In genomic region chr11:47599821-47600377, GRCh38 we compare ENCODE assay signal across 33 cellular contexts. TPM values are rescaled to one million over a fixed set of nuclear protein-coding genes. Genes with fewer than 3 reads are reported as not detected.
DNase-seq lines count a peak whose midpoint lies in the region; ATAC-seq, FAIRE-seq and TF ChIP-seq lines count a peak whose summit lies in the region.
"Had no signal": no experiment of that assay in that cellular context is flagged by ENCODE, and none has a peak within 500 bp of the region (broad histone marks: within the 10 kb centered on the region; RNA-seq: fewer than 3 reads in every experiment).

No MANE protein-coding gene starts in this region.

- H3K27ac ChIP-seq in endodermal cell (ENCODE audit: low read depth, low read length) = no peak overlapping the region
- no peak overlapping the region for H3K27ac ChIP-seq in sigmoid colon
- H3K27ac ChIP-seq: PC-9, right atrium auricular region, transverse colon had no signal

- peak overlapping the region; percentile 56 for H3K9ac ChIP-seq in endodermal cell (ENCODE audit: extremely low read depth, low read length, poor library complexity, severe bottlenecking)

- H3K27me3 ChIP-seq in endodermal cell (ENCODE audit: control insufficient read depth, insufficient read depth, low read length, poor library complexity, severe bottlenecking) (peaks cover 7% of the 10 kb centered on the region), sigmoid colon (peaks cover 0 to 11% (median 6%) of the 10 kb centered on the region in 3 donors)
- H3K27me3 ChIP-seq: MG63, right atrium auricular region had no signal

- peak; percentile 6 for DNase-seq in activated naive CD8-positive, alpha-beta T cell treated with anti-CD3 and anti-CD28 coated beads, Interleukin-2, amount 10 ng/mL, durations not matched to agents 7 days and 5 days
- no peak for DNase-seq in activated naive CD8-positive, alpha-beta T cell treated with anti-CD3 and anti-CD28 coated beads for 36 hours
- no peak for DNase-seq in endodermal cell
- peak; percentile 44 for DNase-seq in sigmoid colon
- no peak for DNase-seq in HTR-8/SVneo (ENCODE audit: insufficient read length, low spot score)
- DNase-seq: activated CD4-positive, alpha-beta T cell treated with anti-CD3 and anti-CD28 coated beads for 4 hours; activated CD8-positive, alpha-beta memory T cell treated with anti-CD3 and anti-CD28 coated beads for 24 hours; activated naive CD4-positive, alpha-beta T cell; activated T-cell treated with anti-CD3 and anti-CD28 coated beads, Interleukin-2, amount 50 U/mL, for 1 hour; AML-193; amniotic stem cell; CD4-positive, alpha-beta T cell; effector CD4-positive, alpha-beta T cell; glutamatergic neuron; HCEC 1CT; MG63; NCI-H1417 treated with DMSO at 0.1 percent for 48 hours; NCI-H510A treated with DMSO at 0.1 percent for 48 hours; NK-92 treated with Interleukin-12 subunit alpha and Interleukin-12 subunit beta, amount 100 ng/mL, for 24 hours; PC-9; stimulated activated CD4-positive, alpha-beta T cell treated with anti-CD3 and anti-CD28 coated beads, Interleukin-2, amount 100 ng/mL, for 48 hours; transverse colon had no signal

- H3K36me3 ChIP-seq in endodermal cell (ENCODE audit: control insufficient read depth, insufficient read depth, low read length) (no peaks in the 10 kb centered on the region), sigmoid colon (no peaks in the 10 kb centered on the region)
- H3K36me3 ChIP-seq: MG63, right atrium auricular region, transverse colon had no signal

- H3K9me3 ChIP-seq in endodermal cell (ENCODE audit: control insufficient read depth, low read length) = no peaks in the 10 kb centered on the region
- no peaks in the 10 kb centered on the region for H3K9me3 ChIP-seq in sigmoid colon
- H3K9me3 ChIP-seq: MG63, right atrium auricular region, transverse colon had no signal

- no peaks in the 10 kb centered on the region for H3K9me3 Mint-ChIP-seq in activated naive CD8-positive, alpha-beta T cell treated with anti-CD3 and anti-CD28 coated beads, Interleukin-2, amount 10 ng/mL, durations not matched to agents 7 days and 5 days
- H3K9me3 Mint-ChIP-seq in activated naive CD8-positive, alpha-beta T cell treated with anti-CD3 and anti-CD28 coated beads for 36 hours = no peaks in the 10 kb centered on the region
- H3K9me3 Mint-ChIP-seq in endodermal cell = no peaks in the 10 kb centered on the region
- H3K9me3 Mint-ChIP-seq: CD4-positive, alpha-beta T cell; T-helper 2 cell treated with Interferon-gamma antibody and Interleukin-4, amounts not matched to agents 5 μg/mL and 100 μg/mL, for 36 hours had no signal

- H3K4me1 Mint-ChIP-seq in activated naive CD8-positive, alpha-beta T cell treated with anti-CD3 and anti-CD28 coated beads, Interleukin-2, amount 10 ng/mL, durations not matched to agents 7 days and 5 days = no peaks in the 10 kb centered on the region
- H3K4me1 Mint-ChIP-seq in activated naive CD8-positive, alpha-beta T cell treated with anti-CD3 and anti-CD28 coated beads for 36 hours = no peaks in the 10 kb centered on the region
- peaks cover 13% of the 10 kb centered on the region for H3K4me1 Mint-ChIP-seq in endodermal cell

- FAIRE-seq in HTR-8/SVneo (lab: Jason Lieb, UNC) = no peak
- FAIRE-seq: A204.1, colon, GM12891, keratinocyte had no signal

- POLR2A ChIA-PET in activated naive CD8-positive, alpha-beta T cell treated with anti-CD3 and anti-CD28 coated beads, Interleukin-2, amount 10 ng/mL, durations not matched to agents 7 days and 5 days (lab: Charles Lee) = interaction anchor here (0.7 kb wide), 1 partner anchor 131 kb away, joined by 3 read pairs; no protein-coding TSS in a partner anchor

- H3K4me3 Mint-ChIP-seq in activated naive CD8-positive, alpha-beta T cell treated with anti-CD3 and anti-CD28 coated beads, Interleukin-2, amount 10 ng/mL, durations not matched to agents 7 days and 5 days = no peak overlapping the region
- H3K4me3 Mint-ChIP-seq in activated naive CD8-positive, alpha-beta T cell treated with anti-CD3 and anti-CD28 coated beads for 36 hours = no peak overlapping the region
- H3K4me3 Mint-ChIP-seq in endodermal cell = no peak overlapping the region
- H3K4me3 Mint-ChIP-seq: CD4-positive, alpha-beta T cell; T-helper 2 cell treated with Interferon-gamma antibody and Interleukin-4, amounts not matched to agents 5 μg/mL and 100 μg/mL, for 36 hours had no signal

- no peaks in the 10 kb centered on the region for H3K36me3 Mint-ChIP-seq in activated naive CD8-positive, alpha-beta T cell treated with anti-CD3 and anti-CD28 coated beads, Interleukin-2, amount 10 ng/mL, durations not matched to agents 7 days and 5 days
- H3K36me3 Mint-ChIP-seq in activated naive CD8-positive, alpha-beta T cell treated with anti-CD3 and anti-CD28 coated beads for 36 hours = no peaks in the 10 kb centered on the region
- H3K36me3 Mint-ChIP-seq in endodermal cell (ENCODE audit: low read depth) = no peaks in the 10 kb centered on the region

- TF ChIP-seq EP300 in sigmoid colon (IDR thresholded peaks at IDR 0.05) = no peak

- ATAC-seq in activated naive CD8-positive, alpha-beta T cell treated with anti-CD3 and anti-CD28 coated beads, Interleukin-2, amount 10 ng/mL, durations not matched to agents 7 days and 5 days (ENCODE audit: low read depth) = no peak
- ATAC-seq in HG02885 (IDR thresholded peaks at IDR 0.05; ENCODE audit: poor library complexity, unreplicated experiment) = no peak
- ATAC-seq: Right ventricle myocardium inferior had no signal

- 77 to 88% methylated on average over 5 of the region's 5 CpGs for WGBS in endodermal cell (ENCODE audit: insufficient coverage in 1 of 2, insufficient read length in 1 of 2), 2 experiments
- 86 to 87% methylated on average over 5 of the region's 5 CpGs for WGBS in sigmoid colon, 2 donors

- no peak overlapping the region for H3K4me3 ChIP-seq in endodermal cell (ENCODE audit: low read length)
- no peak overlapping the region for H3K4me3 ChIP-seq in sigmoid colon
- H3K4me3 ChIP-seq: lung, MG63, PC-9, right atrium auricular region, transverse colon had no signal

- H3K27ac Mint-ChIP-seq in activated naive CD8-positive, alpha-beta T cell treated with anti-CD3 and anti-CD28 coated beads, Interleukin-2, amount 10 ng/mL, durations not matched to agents 7 days and 5 days = no peak overlapping the region
- no peak overlapping the region for H3K27ac Mint-ChIP-seq in activated naive CD8-positive, alpha-beta T cell treated with anti-CD3 and anti-CD28 coated beads for 36 hours
- peak overlapping the region; percentile 87 for H3K27ac Mint-ChIP-seq in endodermal cell
- H3K27ac Mint-ChIP-seq: CD4-positive, alpha-beta T cell; T-helper 2 cell treated with Interferon-gamma antibody and Interleukin-4, amounts not matched to agents 5 μg/mL and 100 μg/mL, for 36 hours had no signal

- peaks cover 18% of the 10 kb centered on the region for H3K27me3 Mint-ChIP-seq in activated naive CD8-positive, alpha-beta T cell treated with anti-CD3 and anti-CD28 coated beads, Interleukin-2, amount 10 ng/mL, durations not matched to agents 7 days and 5 days
- H3K27me3 Mint-ChIP-seq in activated naive CD8-positive, alpha-beta T cell treated with anti-CD3 and anti-CD28 coated beads for 36 hours = peaks cover 7% of the 10 kb centered on the region
- H3K27me3 Mint-ChIP-seq in endodermal cell (ENCODE audit: insufficient read depth) = peaks cover 12% of the 10 kb centered on the region

- intact Hi-C loops in sigmoid colon (cut with DNase I) = no loop called here

- TF ChIP-seq CTCF in endodermal cell (conservative IDR thresholded peaks at IDR 0.05) (no peak), sigmoid colon (IDR thresholded peaks at IDR 0.05) (no peak)

- peaks cover 9% of the 10 kb centered on the region for H3K4me1 ChIP-seq in endodermal cell (ENCODE audit: control insufficient read depth, insufficient read depth, low read length)
- H3K4me1 ChIP-seq in sigmoid colon = no peaks in the 10 kb centered on the region
- H3K4me1 ChIP-seq: transverse colon had no signal

- TF ChIP-seq POLR2A in sigmoid colon (IDR thresholded peaks at IDR 0.05) = no peak

RNA-seq across cellular contexts. Expression of gene C1QTNF4, which starts 5.7 kb away (rescaled TPM):
- total RNA-seq in activated naive CD8-positive, alpha-beta T cell treated with anti-CD3 and anti-CD28 coated beads, Interleukin-2, amount 10 ng/mL, durations not matched to agents 7 days and 5 days = under 1 TPM; 0.43 to 0.47 TPM
- not detected for total RNA-seq in activated naive CD8-positive, alpha-beta T cell treated with anti-CD3 and anti-CD28 coated beads for 36 hours
- total RNA-seq in endodermal cell = 10 to 100 TPM in 1 of 2 donors, 1 to 10 TPM in 1; 6.9 to 10.5 TPM
- 8.2 TPM for polyA plus RNA-seq in endodermal cell (2013, experiment 1 of 2)
- polyA plus RNA-seq in endodermal cell (2013, experiment 2 of 2) = 6.7 TPM
- total RNA-seq in sigmoid colon = 10 to 100 TPM in 1 of 4 donors, 1 to 10 TPM in 3; 6.1 to 15.5 (median 6.5) TPM
- 1 to 10 TPM in 2 of 3 donors, not detected in 1; 1.3 to 1.8 TPM for polyA plus RNA-seq in sigmoid colon
- polyA plus RNA-seq: keratinocyte had no signal

RNA-seq across cellular contexts. Expression of gene FAM180B, which starts 13.4 kb away (rescaled TPM):
- not detected for total RNA-seq in activated naive CD8-positive, alpha-beta T cell treated with anti-CD3 and anti-CD28 coated beads, Interleukin-2, amount 10 ng/mL, durations not matched to agents 7 days and 5 days
- total RNA-seq in activated naive CD8-positive, alpha-beta T cell treated with anti-CD3 and anti-CD28 coated beads for 36 hours = not detected
- under 1 TPM in 1 of 2 donors, not detected in 1; 0.20 TPM for total RNA-seq in endodermal cell
- polyA plus RNA-seq in endodermal cell (2013, experiment 1 of 2) = not detected
- polyA plus RNA-seq in endodermal cell (2013, experiment 2 of 2) = not detected
- 1 to 10 TPM in 1 of 4 donors, under 1 TPM in 2, not detected in 1; 0.36 to 1.4 (median 0.41) TPM for total RNA-seq in sigmoid colon
- under 1 TPM in 2 of 3 donors, not detected in 1; 0.12 to 0.60 TPM for polyA plus RNA-seq in sigmoid colon
- total RNA-seq: epithelial cell of proximal tubule, PC-9 had no signal
- polyA plus RNA-seq: keratinocyte, neural cell had no signal

RNA-seq across cellular contexts. Expression of gene NDUFS3, which starts 21.0 kb away (rescaled TPM):
- 100 to 1,000 TPM; 105 to 108 TPM for total RNA-seq in activated naive CD8-positive, alpha-beta T cell treated with anti-CD3 and anti-CD28 coated beads, Interleukin-2, amount 10 ng/mL, durations not matched to agents 7 days and 5 days
- total RNA-seq in activated naive CD8-positive, alpha-beta T cell treated with anti-CD3 and anti-CD28 coated beads for 36 hours = 100 to 1,000 TPM; 165 to 166 TPM
- total RNA-seq in endodermal cell (100 to 1,000 TPM; 104 to 106 TPM), sigmoid colon (100 to 1,000 TPM in 2 of 4 donors, 10 to 100 TPM in 2; 74.4 to 106 (median 91.7) TPM)
- 115 TPM for polyA plus RNA-seq in endodermal cell (2013, experiment 1 of 2)
- polyA plus RNA-seq in endodermal cell (2013, experiment 2 of 2) = 113 TPM
- polyA plus RNA-seq in sigmoid colon = 100 to 1,000 TPM; 229 to 323 (median 268) TPM

RNA-seq across cellular contexts. Expression of gene KBTBD4, which starts 21.1 kb away (rescaled TPM):
- 10 to 100 TPM; 18.8 to 19.0 TPM for total RNA-seq in activated naive CD8-positive, alpha-beta T cell treated with anti-CD3 and anti-CD28 coated beads, Interleukin-2, amount 10 ng/mL, durations not matched to agents 7 days and 5 days
- total RNA-seq in activated naive CD8-positive, alpha-beta T cell treated with anti-CD3 and anti-CD28 coated beads for 36 hours = 10 to 100 TPM; 19.5 to 20.0 TPM
- total RNA-seq in endodermal cell (10 to 100 TPM; 13.7 to 14.8 TPM), sigmoid colon (10 to 100 TPM; 13.3 to 29.9 (median 23.5) TPM)
- polyA plus RNA-seq in endodermal cell (2013, experiment 1 of 2) = 17.6 TPM
- polyA plus RNA-seq in endodermal cell (2013, experiment 2 of 2) = 15.7 TPM
- 10 to 100 TPM; 11.3 to 15.9 (median 12.6) TPM for polyA plus RNA-seq in sigmoid colon

RNA-seq across cellular contexts. Expression of gene PTPMT1, which starts 34.5 kb away (rescaled TPM):
- total RNA-seq in activated naive CD8-positive, alpha-beta T cell treated with anti-CD3 and anti-CD28 coated beads, Interleukin-2, amount 10 ng/mL, durations not matched to agents 7 days and 5 days = 10 to 100 TPM; 37.9 to 39.3 TPM
- total RNA-seq in activated naive CD8-positive, alpha-beta T cell treated with anti-CD3 and anti-CD28 coated beads for 36 hours = 10 to 100 TPM; 55.6 to 56.6 TPM
- total RNA-seq in endodermal cell = 10 to 100 TPM; 55.8 to 65.0 TPM
- polyA plus RNA-seq in endodermal cell (2013, experiment 1 of 2) = 49.6 TPM
- polyA plus RNA-seq in endodermal cell (2013, experiment 2 of 2) = 45.3 TPM
- 100 to 1,000 TPM in 3 of 4 donors, 10 to 100 TPM in 1; 100.0 to 152 (median 130) TPM for total RNA-seq in sigmoid colon
- 10 to 100 TPM; 31.0 to 43.1 (median 37.2) TPM for polyA plus RNA-seq in sigmoid colon

Comparison
In these comparisons a context has a peak if more than half of its experiments do, and no peak if none do; other contexts are left out.
1. DNase-seq: peak in activated naive CD8-positive, alpha-beta T cell treated with anti-CD3 and anti-CD28 coated beads, Interleukin-2, amount 10 ng/mL, durations not matched to agents 7 days and 5 days (single experiment) and sigmoid colon (single experiment); none in activated naive CD8-positive, alpha-beta T cell treated with anti-CD3 and anti-CD28 coated beads for 36 hours (single experiment), endodermal cell (single experiment) and HTR-8/SVneo (single experiment).
2. RNA of gene C1QTNF4, which starts 5.7 kb away (total RNA-seq): 6.9 to 10.5 TPM in endodermal cell and 6.1 to 15.5 TPM in sigmoid colon; 0.43 to 0.47 TPM in activated naive CD8-positive, alpha-beta T cell treated with anti-CD3 and anti-CD28 coated beads, Interleukin-2, amount 10 ng/mL, durations not matched to agents 7 days and 5 days and not detected in activated naive CD8-positive, alpha-beta T cell treated with anti-CD3 and anti-CD28 coated beads for 36 hours; every median in the first group is over 4 times any median in the second.